8 cellular contexts compared by ENCODE assay signal in genomic region chr20:40990542-40991120, GRCh38. TPM values are rescaled to one million over a fixed set of nuclear protein-coding genes. Genes with fewer than 3 reads are reported as not detected.
DNase-seq lines count a peak whose midpoint lies in the region; ATAC-seq, FAIRE-seq and TF ChIP-seq lines count a peak whose summit lies in the region.

No MANE protein-coding gene starts in this region.

- peak overlapping the region; percentile 90 for H3K27ac Mint-ChIP-seq in activated T-helper 17 cell treated with anti-CD3 and anti-CD28 coated beads, Interleukin-2, amount 50 U/mL, for 72 hours

- ATAC-seq in RWPE2 (ENCODE audit: low read depth) (peak; percentile 99), thoracic aorta (ENCODE audit: insufficient number of reproducible peaks, low FRiP score, low read depth) (peak; percentile 82)
- peak; percentile 96 for ATAC-seq in activated T-helper 17 cell treated with anti-CD3 and anti-CD28 coated beads, Interleukin-2, amount 50 U/mL, for 72 hours (replicated peaks)

- H3K36me3 ChIP-seq in RWPE2 (ENCODE audit: low read depth) = no peaks in the 10 kb centered on the region
- no peaks in the 10 kb centered on the region for H3K36me3 ChIP-seq in thoracic aorta

- H3K4me1 ChIP-seq in RWPE2 (ENCODE audit: insufficient read depth, poor library complexity, severe bottlenecking) (peaks cover 12% of the 10 kb centered on the region), thoracic aorta (ENCODE audit: control insufficient read depth in 1 of 2, low read depth in 2 of 2) (no peaks in the 10 kb centered on the region)

- H3K4me1 Mint-ChIP-seq in activated T-helper 17 cell treated with anti-CD3 and anti-CD28 coated beads, Interleukin-2, amount 50 U/mL, for 72 hours = peaks cover 20% of the 10 kb centered on the region

- DNase-seq in Daoy (ENCODE audit: low read depth) (peak; percentile 85), H54 (ENCODE audit: insufficient read length, low spot score) (peak; percentile 75), M059J (ENCODE audit: low read depth) (peak; percentile 94), RWPE2 (ENCODE audit: low spot score) (peak; percentile 94), fibroblast of the conjunctiva (ENCODE audit: low read depth) (peak; percentile 84), non-pigmented ciliary epithelial cell (ENCODE audit: low read depth) (peak; percentile 72), thoracic aorta (ENCODE audit: low spot score) (peak; percentile 65)

- H3K27me3 ChIP-seq in RWPE2 (ENCODE audit: insufficient read depth, poor library complexity, severe bottlenecking) (no peaks in the 10 kb centered on the region), thoracic aorta (replicated peaks; ENCODE audit: insufficient read depth) (no peaks in the 10 kb centered on the region)

- no peaks in the 10 kb centered on the region for H3K27me3 Mint-ChIP-seq in activated T-helper 17 cell treated with anti-CD3 and anti-CD28 coated beads, Interleukin-2, amount 50 U/mL, for 72 hours

- peak; percentile 100 for TF ChIP-seq CTCF in RWPE2 (IDR thresholded peaks at IDR 0.05; ENCODE audit: poor library complexity, severe bottlenecking)
- peak; percentile 77 for TF ChIP-seq CTCF in thoracic aorta (IDR thresholded peaks at IDR 0.05)

- H3K36me3 Mint-ChIP-seq in activated T-helper 17 cell treated with anti-CD3 and anti-CD28 coated beads, Interleukin-2, amount 50 U/mL, for 72 hours (ENCODE audit: low read depth) = no peaks in the 10 kb centered on the region

- H3K9me3 ChIP-seq in RWPE2 (ENCODE audit: severe bottlenecking) (no peaks in the 10 kb centered on the region), thoracic aorta (no peaks in the 10 kb centered on the region)

- TF ChIP-seq POLR2A in H54 (IDR thresholded peaks at IDR 0.05; ENCODE audit: low read depth, low read length) = no peak

- H3K4me3 Mint-ChIP-seq in activated T-helper 17 cell treated with anti-CD3 and anti-CD28 coated beads, Interleukin-2, amount 50 U/mL, for 72 hours = peak overlapping the region; percentile 51

- H3K4me3 ChIP-seq in RWPE2 (ENCODE audit: severe bottlenecking) (no peak overlapping the region), thoracic aorta (no peak overlapping the region)

- peak overlapping the region; percentile 32 for H3K27ac ChIP-seq in RWPE2 (ENCODE audit: poor library complexity, severe bottlenecking)
- H3K27ac ChIP-seq in thoracic aorta = no peak overlapping the region

- no peaks in the 10 kb centered on the region for H3K9me3 Mint-ChIP-seq in activated T-helper 17 cell treated with anti-CD3 and anti-CD28 coated beads, Interleukin-2, amount 50 U/mL, for 72 hours

- peak; percentile 72 for FAIRE-seq in H54 (lab: Jason Lieb, UNC)

RNA-seq across cellular contexts. Expression of gene TOP1, which starts 38.0 kb away (rescaled TPM):
- 15.0 and 15.2 TPM in 2 replicates for total RNA-seq in Daoy (2014; rRNA removed; shearing (Covaris generic))
- total RNA-seq in M059J (2014; rRNA removed; shearing (Covaris generic)) = 20.1 and 49.9 TPM in 2 replicates
- total RNA-seq in activated T-helper 17 cell treated with anti-CD3 and anti-CD28 coated beads, Interleukin-2, amount 50 U/mL, for 72 hours = 10 to 100 TPM; 62.4 to 82.8 TPM
- 10 to 100 TPM; 17.3 to 35.4 TPM for total RNA-seq in thoracic aorta
